14 cellular contexts compared by ENCODE assay signal in the genomic region with DNA sequence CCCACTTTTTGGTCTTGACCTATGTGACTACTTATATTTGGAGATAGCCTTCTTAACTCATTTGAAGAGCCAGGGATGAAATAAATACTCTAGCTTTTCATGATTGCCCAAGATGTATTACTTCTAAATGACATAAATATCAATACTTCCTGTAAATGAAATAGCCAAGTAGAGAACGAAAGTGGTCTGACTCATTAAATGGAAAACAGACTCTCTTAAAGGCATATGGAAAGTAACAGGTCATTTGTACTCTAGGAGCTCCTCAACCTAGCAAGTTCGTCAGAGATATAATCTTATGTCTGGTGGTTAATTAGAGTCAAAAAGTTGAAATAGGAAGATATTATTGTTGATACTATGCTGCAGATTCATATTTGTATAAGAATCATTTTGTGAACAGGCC.
"Had no signal": no experiment of that assay in that cellular context is flagged by ENCODE, and none has a peak within 500 bp of the region (broad histone marks: within the 10 kb centered on the region; RNA-seq: fewer than 3 reads in every experiment).

No MANE protein-coding gene starts in this region.

- ATAC-seq: activated CD8-positive, alpha-beta T cell treated with anti-CD3 and anti-CD28 coated beads, Interleukin-2, amount 10 ng/mL, durations not matched to agents 7 days and 5 days had no signal

- H3K27ac Mint-ChIP-seq: activated CD8-positive, alpha-beta T cell treated with anti-CD3 and anti-CD28 coated beads, Interleukin-2, amount 10 ng/mL, durations not matched to agents 7 days and 5 days; neural progenitor cell; stimulated activated naive CD8-positive, alpha-beta T cell treated with anti-CD3 and anti-CD28 coated beads, Interleukin-15, Interleukin-2, amounts not matched to agents 100 ng/mL and 50 ng/mL, for 24 hours had no signal

- DNase-seq: activated CD4-positive, alpha-beta T cell treated with anti-CD3 and anti-CD28 coated beads for 48 hours; activated CD8-positive, alpha-beta memory T cell treated with anti-CD3 and anti-CD28 coated beads, Interleukin-2, amount 50 U/mL, for 48 hours; activated CD8-positive, alpha-beta T cell treated with anti-CD3 and anti-CD28 coated beads, Interleukin-2, amount 10 ng/mL, durations not matched to agents 7 days and 5 days; caudate nucleus; effector CD8-positive, alpha-beta T cell; hippocampal formation; kidney glomerular epithelial cell; ovary; stimulated activated CD4-positive, alpha-beta T cell treated with anti-CD3 and anti-CD28 coated beads, Interleukin-4, amount 100 ng/mL, for 24 hours had no signal

- H3K27ac ChIP-seq: coronary artery, epithelial cell of prostate, neural progenitor cell, ovary, thoracic aorta had no signal

- H3K4me3 ChIP-seq: coronary artery, neural progenitor cell, ovary, thoracic aorta had no signal

- H3K36me3 Mint-ChIP-seq: neural progenitor cell had no signal

- H3K27me3 Mint-ChIP-seq: stimulated activated naive CD8-positive, alpha-beta T cell treated with anti-CD3 and anti-CD28 coated beads, Interleukin-15, Interleukin-2, amounts not matched to agents 100 ng/mL and 50 ng/mL, for 24 hours had no signal

- H3K9me3 ChIP-seq: ovary, thoracic aorta had no signal

- H3K27me3 ChIP-seq: neural progenitor cell, ovary had no signal

- H3K36me3 ChIP-seq: neural progenitor cell, ovary, thoracic aorta had no signal

- H3K4me3 Mint-ChIP-seq: activated CD8-positive, alpha-beta T cell treated with anti-CD3 and anti-CD28 coated beads, Interleukin-2, amount 10 ng/mL, durations not matched to agents 7 days and 5 days; neural progenitor cell; stimulated activated naive CD8-positive, alpha-beta T cell treated with anti-CD3 and anti-CD28 coated beads, Interleukin-15, Interleukin-2, amounts not matched to agents 100 ng/mL and 50 ng/mL, for 24 hours had no signal

- H3K4me1 ChIP-seq: neural progenitor cell had no signal

- H3K9me3 Mint-ChIP-seq: neural progenitor cell had no signal
